2 cellular contexts compared by ENCODE assay signal in the genomic region with DNA sequence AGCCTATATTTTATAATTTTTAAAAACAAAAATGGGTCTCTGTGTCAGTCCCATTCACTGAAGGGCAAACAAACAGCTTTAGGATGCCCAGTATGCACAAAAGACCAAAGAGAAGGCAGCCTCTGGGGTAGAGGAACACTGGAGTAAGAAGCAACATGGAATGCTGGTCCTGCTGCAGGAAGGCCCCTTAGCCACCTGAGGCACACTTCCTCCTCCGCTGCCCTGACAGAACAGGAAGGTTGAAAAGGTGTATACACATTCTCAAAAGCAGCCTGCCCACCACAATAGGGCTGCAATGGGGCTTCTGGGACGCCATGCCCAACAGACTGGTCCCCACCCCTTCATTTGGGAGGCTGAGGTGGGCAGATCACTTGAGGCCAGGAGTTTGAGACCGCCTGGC.
TF ChIP-seq lines count a peak whose summit lies in the region.

No MANE protein-coding gene starts in this region.

TF ChIP-seq in SK-N-SH, 30 proteins besides CTCF, POLR2A, EP300 and RAD21:
- TF ChIP-seq, protein P1, sequence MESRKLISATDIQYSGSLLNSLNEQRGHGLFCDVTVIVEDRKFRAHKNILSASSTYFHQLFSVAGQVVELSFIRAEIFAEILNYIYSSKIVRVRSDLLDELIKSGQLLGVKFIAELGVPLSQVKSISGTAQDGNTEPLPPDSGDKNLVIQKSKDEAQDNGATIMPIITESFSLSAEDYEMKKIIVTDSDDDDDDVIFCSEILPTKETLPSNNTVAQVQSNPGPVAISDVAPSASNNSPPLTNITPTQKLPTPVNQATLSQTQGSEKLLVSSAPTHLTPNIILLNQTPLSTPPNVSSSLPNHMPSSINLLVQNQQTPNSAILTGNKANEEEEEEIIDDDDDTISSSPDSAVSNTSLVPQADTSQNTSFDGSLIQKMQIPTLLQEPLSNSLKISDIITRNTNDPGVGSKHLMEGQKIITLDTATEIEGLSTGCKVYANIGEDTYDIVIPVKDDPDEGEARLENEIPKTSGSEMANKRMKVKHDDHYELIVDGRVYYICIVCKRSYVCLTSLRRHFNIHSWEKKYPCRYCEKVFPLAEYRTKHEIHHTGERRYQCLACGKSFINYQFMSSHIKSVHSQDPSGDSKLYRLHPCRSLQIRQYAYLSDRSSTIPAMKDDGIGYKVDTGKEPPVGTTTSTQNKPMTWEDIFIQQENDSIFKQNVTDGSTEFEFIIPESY (IDR thresholded peaks at IDR 0.05; ENCODE audit: borderline replicate concordance, low read depth): no peak
- TF ChIP-seq RXRA (IDR thresholded peaks at IDR 0.05; ENCODE audit: borderline replicate concordance, low read depth) (no peak), FOXM1 (IDR thresholded peaks at IDR 0.05; ENCODE audit: low read depth) (no peak), GABPA (IDR thresholded peaks at IDR 0.05; ENCODE audit: low read depth) (no peak), NRF1 (IDR thresholded peaks at IDR 0.05; ENCODE audit: low read depth, low read length) (no peak), TAF1 (IDR thresholded peaks at IDR 0.05; ENCODE audit: borderline replicate concordance, low read depth, low read length) (no peak), EZH2phosphoT487 (IDR thresholded peaks at IDR 0.05; ENCODE audit: borderline replicate concordance, low read depth) (no peak), YY1 (IDR thresholded peaks at IDR 0.05; ENCODE audit: low read depth) (no peak)
- TF ChIP-seq, protein P2, sequence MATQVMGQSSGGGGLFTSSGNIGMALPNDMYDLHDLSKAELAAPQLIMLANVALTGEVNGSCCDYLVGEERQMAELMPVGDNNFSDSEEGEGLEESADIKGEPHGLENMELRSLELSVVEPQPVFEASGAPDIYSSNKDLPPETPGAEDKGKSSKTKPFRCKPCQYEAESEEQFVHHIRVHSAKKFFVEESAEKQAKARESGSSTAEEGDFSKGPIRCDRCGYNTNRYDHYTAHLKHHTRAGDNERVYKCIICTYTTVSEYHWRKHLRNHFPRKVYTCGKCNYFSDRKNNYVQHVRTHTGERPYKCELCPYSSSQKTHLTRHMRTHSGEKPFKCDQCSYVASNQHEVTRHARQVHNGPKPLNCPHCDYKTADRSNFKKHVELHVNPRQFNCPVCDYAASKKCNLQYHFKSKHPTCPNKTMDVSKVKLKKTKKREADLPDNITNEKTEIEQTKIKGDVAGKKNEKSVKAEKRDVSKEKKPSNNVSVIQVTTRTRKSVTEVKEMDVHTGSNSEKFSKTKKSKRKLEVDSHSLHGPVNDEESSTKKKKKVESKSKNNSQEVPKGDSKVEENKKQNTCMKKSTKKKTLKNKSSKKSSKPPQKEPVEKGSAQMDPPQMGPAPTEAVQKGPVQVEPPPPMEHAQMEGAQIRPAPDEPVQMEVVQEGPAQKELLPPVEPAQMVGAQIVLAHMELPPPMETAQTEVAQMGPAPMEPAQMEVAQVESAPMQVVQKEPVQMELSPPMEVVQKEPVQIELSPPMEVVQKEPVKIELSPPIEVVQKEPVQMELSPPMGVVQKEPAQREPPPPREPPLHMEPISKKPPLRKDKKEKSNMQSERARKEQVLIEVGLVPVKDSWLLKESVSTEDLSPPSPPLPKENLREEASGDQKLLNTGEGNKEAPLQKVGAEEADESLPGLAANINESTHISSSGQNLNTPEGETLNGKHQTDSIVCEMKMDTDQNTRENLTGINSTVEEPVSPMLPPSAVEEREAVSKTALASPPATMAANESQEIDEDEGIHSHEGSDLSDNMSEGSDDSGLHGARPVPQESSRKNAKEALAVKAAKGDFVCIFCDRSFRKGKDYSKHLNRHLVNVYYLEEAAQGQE (IDR thresholded peaks at IDR 0.05; ENCODE audit: low read depth, low read length): no peak

TF ChIP-seq in SK-N-SH treated with all-trans-retinoic acid at 6 μM for 48 hours, 23 proteins besides CTCF, POLR2A, EP300 and RAD21 (continued from another document):
- TF ChIP-seq PPARA (CRISPR knock-in tag; IDR thresholded peaks at IDR 0.05; ENCODE audit: borderline replicate concordance): no peak
- TF ChIP-seq, protein P3, sequence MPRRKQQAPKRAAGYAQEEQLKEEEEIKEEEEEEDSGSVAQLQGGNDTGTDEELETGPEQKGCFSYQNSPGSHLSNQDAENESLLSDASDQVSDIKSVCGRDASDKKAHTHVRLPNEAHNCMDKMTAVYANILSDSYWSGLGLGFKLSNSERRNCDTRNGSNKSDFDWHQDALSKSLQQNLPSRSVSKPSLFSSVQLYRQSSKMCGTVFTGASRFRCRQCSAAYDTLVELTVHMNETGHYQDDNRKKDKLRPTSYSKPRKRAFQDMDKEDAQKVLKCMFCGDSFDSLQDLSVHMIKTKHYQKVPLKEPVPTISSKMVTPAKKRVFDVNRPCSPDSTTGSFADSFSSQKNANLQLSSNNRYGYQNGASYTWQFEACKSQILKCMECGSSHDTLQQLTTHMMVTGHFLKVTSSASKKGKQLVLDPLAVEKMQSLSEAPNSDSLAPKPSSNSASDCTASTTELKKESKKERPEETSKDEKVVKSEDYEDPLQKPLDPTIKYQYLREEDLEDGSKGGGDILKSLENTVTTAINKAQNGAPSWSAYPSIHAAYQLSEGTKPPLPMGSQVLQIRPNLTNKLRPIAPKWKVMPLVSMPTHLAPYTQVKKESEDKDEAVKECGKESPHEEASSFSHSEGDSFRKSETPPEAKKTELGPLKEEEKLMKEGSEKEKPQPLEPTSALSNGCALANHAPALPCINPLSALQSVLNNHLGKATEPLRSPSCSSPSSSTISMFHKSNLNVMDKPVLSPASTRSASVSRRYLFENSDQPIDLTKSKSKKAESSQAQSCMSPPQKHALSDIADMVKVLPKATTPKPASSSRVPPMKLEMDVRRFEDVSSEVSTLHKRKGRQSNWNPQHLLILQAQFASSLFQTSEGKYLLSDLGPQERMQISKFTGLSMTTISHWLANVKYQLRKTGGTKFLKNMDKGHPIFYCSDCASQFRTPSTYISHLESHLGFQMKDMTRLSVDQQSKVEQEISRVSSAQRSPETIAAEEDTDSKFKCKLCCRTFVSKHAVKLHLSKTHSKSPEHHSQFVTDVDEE (CRISPR knock-in tag; IDR thresholded peaks at IDR 0.05): no peak
- TF ChIP-seq GLIS3 (CRISPR knock-in tag; IDR thresholded peaks at IDR 0.05): no peak
TF ChIP-seq in SK-N-SH treated with all-trans-retinoic acid at 6 μM for 48 hours: peak in this region for 0.
